ENCODE assay signal across 11 cellular contexts in the genomic region with DNA sequence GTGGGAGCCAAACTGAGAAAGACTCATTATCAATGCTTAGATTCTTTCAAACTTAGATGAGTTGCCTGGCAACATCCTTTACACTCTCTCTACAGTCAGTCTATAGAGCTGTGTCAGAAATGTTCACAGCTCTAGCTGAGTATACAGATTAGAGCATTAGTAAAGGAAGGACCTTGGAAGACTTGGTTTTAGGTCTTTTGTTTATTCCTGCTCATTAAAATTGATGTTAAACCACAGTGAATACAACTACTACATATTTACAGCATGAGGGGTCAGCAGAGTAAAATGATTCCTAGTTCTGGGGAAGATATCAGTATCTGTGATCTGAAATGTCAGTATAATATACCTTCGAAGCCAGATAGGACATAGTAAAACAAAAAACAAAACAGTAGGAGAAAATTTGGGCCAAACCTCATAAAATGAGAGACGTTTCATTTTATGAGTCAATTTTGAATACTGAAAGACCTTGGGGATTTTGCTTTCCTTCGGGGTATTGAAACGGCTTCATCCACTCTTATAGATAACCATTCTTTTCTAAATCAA.
DNase-seq lines count a peak whose midpoint lies in the region; ATAC-seq and TF ChIP-seq lines count a peak whose summit lies in the region.
"Had no signal": no experiment of that assay in that cellular context is flagged by ENCODE, and none has a peak within 500 bp of the region (broad histone marks: within the 10 kb centered on the region; RNA-seq: fewer than 3 reads in every experiment).

No MANE protein-coding gene starts in this region.

- peak overlapping the region in 58 of 59 donors; percentile 4 to 92 (median 77) for H3K27ac ChIP-seq in dorsolateral prefrontal cortex

- no peaks in the 10 kb centered on the region for H3K9me3 Mint-ChIP-seq in mesothelial cell of epicardium

- TF ChIP-seq CTCF in dorsolateral prefrontal cortex (IDR thresholded peaks at IDR 0.05 in 54 of 56, conservative IDR thresholded peaks at IDR 0.05 in 2 of 56; ENCODE audit: low read depth in 1 of 56, partially characterized antibody in 56 of 56) (no peak), mesothelial cell of epicardium (IDR thresholded peaks at IDR 0.05; ENCODE audit: unreplicated experiment) (no peak)

- no peaks in the 10 kb centered on the region for H3K27me3 Mint-ChIP-seq in mesothelial cell of epicardium (ENCODE audit: low read depth)

- no peak for ATAC-seq in stimulated activated naive CD8-positive, alpha-beta T cell treated with anti-CD3 and anti-CD28 coated beads, Interleukin-15, Interleukin-2, amounts not matched to agents 100 U/mL and 50 U/mL, for 24 hours
- ATAC-seq in GM19328 (IDR thresholded peaks at IDR 0.05; ENCODE audit: unreplicated experiment), result no peak
- ATAC-seq: Panc1 had no signal

- peak overlapping the region; percentile 25 for H3K4me3 Mint-ChIP-seq in mesothelial cell of epicardium

- intact Hi-C loops in dorsolateral prefrontal cortex (cut with DNase I), result loop anchor here in 1 of 2 donors (5.0 kb wide), 1 partner anchor 35 kb away; no protein-coding TSS in a partner anchor

- peaks cover 63% of the 10 kb centered on the region for H3K4me1 Mint-ChIP-seq in mesothelial cell of epicardium

- H3K27ac Mint-ChIP-seq in mesothelial cell of epicardium, result peak overlapping the region; percentile 96

- no peaks in the 10 kb centered on the region for H3K36me3 Mint-ChIP-seq in mesothelial cell of epicardium

- H3K27me3 ChIP-seq in dorsolateral prefrontal cortex, result no peaks in the 10 kb centered on the region

- DNase-seq in COLO829 (ENCODE audit: low spot score) (peak; percentile 57), NCI-H1092 (lab: John Stamatoyannopoulos, UW) (peak; percentile 9), dorsolateral prefrontal cortex (no peak), mesothelial cell of epicardium (ENCODE audit: low spot score in 2 of 2, unreplicated experiment in 2 of 2) (no peak), NCI-H128 (lab: John Stamatoyannopoulos, UW; ENCODE audit: unreplicated experiment) (no peak), SHP77 treated with DMSO at 0.1 percent for 48 hours (lab: John Stamatoyannopoulos, UW) (no peak)
- DNase-seq in stimulated activated naive CD8-positive, alpha-beta T cell treated with anti-CD3 and anti-CD28 coated beads, Interleukin-15, Interleukin-2, amounts not matched to agents 100 U/mL and 50 U/mL, for 24 hours, result no peak
- DNase-seq: C1 segment of cervical spinal cord; stimulated activated CD4-positive, alpha-beta T cell treated with anti-CD3 and anti-CD28 coated beads, Interleukin-15, amount 100 ng/mL, for 24 hours had no signal

- peak overlapping the region in 49 of 59 donors; percentile 0 to 58 (median 30) for H3K4me3 ChIP-seq in dorsolateral prefrontal cortex

Comparison
In these comparisons a context has a peak if more than half of its experiments do, and no peak if none do; other contexts are left out.
1. DNase-seq: peak in COLO829 (single experiment) and NCI-H1092 (single experiment); none in dorsolateral prefrontal cortex (0 of 10), mesothelial cell of epicardium (0 of 2), stimulated activated naive CD8-positive, alpha-beta T cell treated with anti-CD3 and anti-CD28 coated beads, Interleukin-15, Interleukin-2, amounts not matched to agents 100 U/mL and 50 U/mL, for 24 hours (single experiment), NCI-H128 (single experiment) and SHP77 treated with DMSO at 0.1 percent for 48 hours (single experiment).